Comparison of ENCODE assay signal across 37 cellular contexts in the genomic region with DNA sequence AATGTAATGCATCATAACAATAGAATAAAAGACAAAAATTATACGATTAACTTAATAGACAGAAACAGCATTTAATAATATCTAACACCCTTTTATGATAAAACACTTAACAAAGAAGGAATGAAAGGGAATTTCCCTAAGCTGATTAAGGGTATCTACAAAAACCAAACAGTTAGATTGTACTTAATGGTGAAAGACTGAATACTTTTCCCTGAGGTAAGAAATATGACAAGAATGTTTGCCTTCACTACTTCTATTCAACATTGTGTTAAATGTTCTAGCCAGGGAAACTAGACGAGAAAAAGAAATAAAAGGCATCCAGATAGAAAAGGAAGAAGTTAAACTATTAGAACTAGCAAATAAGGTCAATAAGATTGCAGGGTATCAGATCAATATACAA.
"Had no signal": no experiment of that assay in that cellular context is flagged by ENCODE, and none has a peak within 500 bp of the region (broad histone marks: within the 10 kb centered on the region; RNA-seq: fewer than 3 reads in every experiment).

No MANE protein-coding gene starts in this region.

- H3K27ac Mint-ChIP-seq: activated B cell treated with CpG ODN at 0.5 μM for 24 hours; activated CD8-positive, alpha-beta memory T cell treated with anti-CD3 and anti-CD28 coated beads, Interleukin-2, amount 10 ng/mL, durations not matched to agents 7 days and 5 days; activated CD8-positive, alpha-beta T cell treated with anti-CD3 and anti-CD28 coated beads, Interleukin-2, amount 10 ng/mL, durations not matched to agents 7 days and 5 days; activated naive CD8-positive, alpha-beta T cell; activated T-helper 2 cell treated with anti-CD3 and anti-CD28 coated beads, Interferon-gamma antibody, Interleukin-2, Interleukin-4, amounts not matched to agents 10 μg/mL and 5 μg/mL and 100 μg/mL, durations not matched to agents 14 hours and 24 hours and 36 hours; naive thymus-derived CD8-positive, alpha-beta T cell; stimulated activated memory B cell treated with anti-CD40 and anti-IgM and Interleukin-4, amounts not matched to agents 10 μg/mL and 1 μg/mL and 100 μg/mL, for 72 hours; stimulated activated naive CD8-positive, alpha-beta T cell treated with anti-CD3 and anti-CD28 coated beads, Interleukin-15, amount 100 ng/mL, for 72 hours; T-helper 2 cell treated with Interferon-gamma antibody and Interleukin-4, amounts not matched to agents 5 μg/mL and 100 μg/mL, for 36 hours had no signal

- H3K79me2 ChIP-seq: parathyroid adenoma had no signal

- H3K4me3 ChIP-seq: adrenal gland, ascending aorta, breast epithelium, colonic mucosa, esophagus squamous epithelium, gastrocnemius medialis, right lobe of liver, skin epidermis, upper lobe of left lung, vagina had no signal

- DNase-seq: activated B cell treated with CpG ODN at 0.5 μM for 24 hours; activated CD4-positive, alpha-beta T cell treated with anti-CD3 and anti-CD28 coated beads, Interleukin-2, amount 50 U/mL, for 1 hour; activated CD8-positive, alpha-beta memory T cell treated with anti-CD3 and anti-CD28 coated beads, Interleukin-2, amount 10 ng/mL, durations not matched to agents 7 days and 5 days; activated CD8-positive, alpha-beta T cell treated with anti-CD3 and anti-CD28 coated beads, Interleukin-2, amount 10 ng/mL, durations not matched to agents 7 days and 5 days; activated naive CD4-positive, alpha-beta T cell treated with Interleukin-2 at 50 U/mL for 16 hours; activated T-cell treated with anti-CD3 and anti-CD28 coated beads, Interleukin-2, amount 50 U/mL, for 48 hours; adrenal gland; central memory CD4-positive, alpha-beta T cell; colonic mucosa; effector CD8-positive, alpha-beta T cell; esophagus squamous epithelium; gastrocnemius medialis; glutamatergic neuron; islet precursor cell; left colon; naive thymus-derived CD8-positive, alpha-beta T cell; nucleus accumbens; right lobe of liver; stimulated activated CD4-positive, alpha-beta T cell treated with anti-CD3 and anti-CD28 coated beads, Interleukin-1b, Interleukin-23, amount 100 ng/mL, for 48 hours; stimulated activated CD4-positive, alpha-beta T cell treated with anti-CD3 and anti-CD28 coated beads, Interleukin-4, amount 100 ng/mL, for 4 hours; stimulated activated CD8-positive, alpha-beta memory T cell treated with anti-CD3 and anti-CD28 coated beads, Interleukin-4, amount 100 ng/mL, for 48 hours; stimulated activated naive CD8-positive, alpha-beta T cell treated with anti-CD3 and anti-CD28 coated beads, Interleukin-15, amount 100 ng/mL, for 72 hours; substantia nigra; T-helper 1 cell; upper lobe of left lung had no signal

- H3K27ac ChIP-seq: adrenal gland, ascending aorta, breast epithelium, colonic mucosa, epithelial cell of prostate, esophagus squamous epithelium, gastrocnemius medialis, parathyroid adenoma, right lobe of liver, skin epidermis, upper lobe of left lung, vagina had no signal

- H3K4me1 ChIP-seq: adrenal gland, breast epithelium, colonic mucosa, gastrocnemius medialis, parathyroid adenoma, right lobe of liver, upper lobe of left lung, vagina had no signal

- H3K9me3 Mint-ChIP-seq: T-helper 2 cell treated with Interferon-gamma antibody and Interleukin-4, amounts not matched to agents 5 μg/mL and 100 μg/mL, for 36 hours had no signal

- H3K9ac ChIP-seq: parathyroid adenoma had no signal

- H2AFZ ChIP-seq: parathyroid adenoma had no signal

- H3K9me3 ChIP-seq: adrenal gland, ascending aorta, breast epithelium, colonic mucosa, esophagus squamous epithelium, gastrocnemius medialis, right lobe of liver, vagina had no signal

- H3K36me3 ChIP-seq: adrenal gland, ascending aorta, breast epithelium, colonic mucosa, esophagus squamous epithelium, gastrocnemius medialis, right lobe of liver, upper lobe of left lung, vagina had no signal

- H3K36me3 Mint-ChIP-seq: activated CD8-positive, alpha-beta memory T cell treated with anti-CD3 and anti-CD28 coated beads, Interleukin-2, amount 10 ng/mL, durations not matched to agents 7 days and 5 days; activated naive CD8-positive, alpha-beta T cell; stimulated activated memory B cell treated with anti-CD40 and anti-IgM and Interleukin-4, amounts not matched to agents 10 μg/mL and 1 μg/mL and 100 μg/mL, for 72 hours had no signal

- ATAC-seq: activated CD8-positive, alpha-beta memory T cell treated with anti-CD3 and anti-CD28 coated beads, Interleukin-2, amount 10 ng/mL, durations not matched to agents 7 days and 5 days; activated CD8-positive, alpha-beta T cell treated with anti-CD3 and anti-CD28 coated beads, Interleukin-2, amount 10 ng/mL, durations not matched to agents 7 days and 5 days; gastrocnemius medialis; left colon; naive thymus-derived CD8-positive, alpha-beta T cell; right lobe of liver; stimulated activated memory B cell treated with anti-CD40 and anti-IgM and Interleukin-4, amounts not matched to agents 10 μg/mL and 1 μg/mL and 100 μg/mL, for 72 hours; stimulated activated naive CD8-positive, alpha-beta T cell treated with anti-CD3 and anti-CD28 coated beads, Interleukin-15, amount 100 ng/mL, for 72 hours had no signal

- FAIRE-seq: endometrium had no signal

- H3K27me3 ChIP-seq: adrenal gland, ascending aorta, breast epithelium, colonic mucosa, gastrocnemius medialis, right lobe of liver, upper lobe of left lung, vagina had no signal

- H3K4me3 Mint-ChIP-seq: activated B cell treated with CpG ODN at 0.5 μM for 24 hours; activated CD8-positive, alpha-beta memory T cell treated with anti-CD3 and anti-CD28 coated beads, Interleukin-2, amount 10 ng/mL, durations not matched to agents 7 days and 5 days; activated CD8-positive, alpha-beta T cell treated with anti-CD3 and anti-CD28 coated beads, Interleukin-2, amount 10 ng/mL, durations not matched to agents 7 days and 5 days; activated naive CD8-positive, alpha-beta T cell; naive thymus-derived CD8-positive, alpha-beta T cell; neural crest cell; stimulated activated memory B cell treated with anti-CD40 and anti-IgM and Interleukin-4, amounts not matched to agents 10 μg/mL and 1 μg/mL and 100 μg/mL, for 72 hours; stimulated activated naive CD8-positive, alpha-beta T cell treated with anti-CD3 and anti-CD28 coated beads, Interleukin-15, amount 100 ng/mL, for 72 hours; T-helper 2 cell treated with Interferon-gamma antibody and Interleukin-4, amounts not matched to agents 5 μg/mL and 100 μg/mL, for 36 hours had no signal

- H3K4me1 Mint-ChIP-seq: activated B cell treated with CpG ODN at 0.5 μM for 24 hours; activated CD8-positive, alpha-beta memory T cell treated with anti-CD3 and anti-CD28 coated beads, Interleukin-2, amount 10 ng/mL, durations not matched to agents 7 days and 5 days; naive thymus-derived CD8-positive, alpha-beta T cell; neural crest cell; stimulated activated memory B cell treated with anti-CD40 and anti-IgM and Interleukin-4, amounts not matched to agents 10 μg/mL and 1 μg/mL and 100 μg/mL, for 72 hours; stimulated activated naive CD8-positive, alpha-beta T cell treated with anti-CD3 and anti-CD28 coated beads, Interleukin-15, amount 100 ng/mL, for 72 hours had no signal
